Comparison of ENCODE assay signal across 1 cellular context in the genomic region with DNA sequence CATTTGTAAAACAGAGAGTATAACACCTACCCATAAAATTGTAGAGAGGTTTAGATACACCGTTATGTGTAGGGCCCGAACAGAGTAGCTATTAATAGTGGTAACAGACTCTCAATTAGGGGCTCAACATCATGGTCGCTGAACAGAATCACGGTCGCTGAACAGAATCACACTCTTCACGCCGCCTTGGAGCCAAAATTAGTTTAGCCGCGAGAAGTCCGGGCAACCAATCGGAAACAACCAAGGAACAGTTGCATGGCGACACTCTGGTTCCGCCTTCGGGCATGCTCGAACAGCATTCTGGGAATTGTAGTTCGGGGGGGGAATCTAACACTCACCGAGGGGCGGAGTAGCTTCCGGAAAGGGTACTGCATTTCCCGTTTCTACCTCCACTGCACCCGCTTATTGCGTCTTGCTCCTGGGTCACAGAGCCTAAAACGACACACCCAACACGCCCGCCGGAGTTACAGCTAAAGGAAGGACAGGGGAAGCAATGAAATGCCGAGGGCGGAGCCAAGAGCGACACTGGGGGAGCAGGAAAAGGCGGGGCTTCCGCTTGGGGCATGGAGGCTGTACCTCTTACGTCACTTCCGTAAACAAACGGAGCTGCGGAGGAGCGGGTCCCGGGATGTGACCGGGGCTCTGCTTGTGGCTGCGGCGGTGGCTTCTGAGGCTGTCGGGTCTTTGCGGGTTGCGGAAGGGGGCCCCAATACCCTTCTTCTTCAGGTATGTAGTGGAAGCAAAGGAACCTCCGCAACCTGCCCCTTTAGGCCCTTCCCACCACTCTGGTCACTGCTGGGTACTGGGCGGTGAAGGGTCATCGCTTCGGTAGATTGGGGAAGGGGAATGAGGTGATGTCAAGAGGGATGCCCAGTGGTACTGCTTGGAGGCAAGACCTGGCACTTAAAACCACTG.
TF ChIP-seq lines count a peak whose summit lies in the region.

A gene (plus strand): TSS at position 593 of the 915 bp plus-strand sequence. CDS start 2,352 bp downstream, outside the sequence.

TF ChIP-seq in GM12878, 131 proteins besides CTCF, POLR2A, EP300 and RAD21 (continued from another document):
- TF ChIP-seq, protein P1, sequence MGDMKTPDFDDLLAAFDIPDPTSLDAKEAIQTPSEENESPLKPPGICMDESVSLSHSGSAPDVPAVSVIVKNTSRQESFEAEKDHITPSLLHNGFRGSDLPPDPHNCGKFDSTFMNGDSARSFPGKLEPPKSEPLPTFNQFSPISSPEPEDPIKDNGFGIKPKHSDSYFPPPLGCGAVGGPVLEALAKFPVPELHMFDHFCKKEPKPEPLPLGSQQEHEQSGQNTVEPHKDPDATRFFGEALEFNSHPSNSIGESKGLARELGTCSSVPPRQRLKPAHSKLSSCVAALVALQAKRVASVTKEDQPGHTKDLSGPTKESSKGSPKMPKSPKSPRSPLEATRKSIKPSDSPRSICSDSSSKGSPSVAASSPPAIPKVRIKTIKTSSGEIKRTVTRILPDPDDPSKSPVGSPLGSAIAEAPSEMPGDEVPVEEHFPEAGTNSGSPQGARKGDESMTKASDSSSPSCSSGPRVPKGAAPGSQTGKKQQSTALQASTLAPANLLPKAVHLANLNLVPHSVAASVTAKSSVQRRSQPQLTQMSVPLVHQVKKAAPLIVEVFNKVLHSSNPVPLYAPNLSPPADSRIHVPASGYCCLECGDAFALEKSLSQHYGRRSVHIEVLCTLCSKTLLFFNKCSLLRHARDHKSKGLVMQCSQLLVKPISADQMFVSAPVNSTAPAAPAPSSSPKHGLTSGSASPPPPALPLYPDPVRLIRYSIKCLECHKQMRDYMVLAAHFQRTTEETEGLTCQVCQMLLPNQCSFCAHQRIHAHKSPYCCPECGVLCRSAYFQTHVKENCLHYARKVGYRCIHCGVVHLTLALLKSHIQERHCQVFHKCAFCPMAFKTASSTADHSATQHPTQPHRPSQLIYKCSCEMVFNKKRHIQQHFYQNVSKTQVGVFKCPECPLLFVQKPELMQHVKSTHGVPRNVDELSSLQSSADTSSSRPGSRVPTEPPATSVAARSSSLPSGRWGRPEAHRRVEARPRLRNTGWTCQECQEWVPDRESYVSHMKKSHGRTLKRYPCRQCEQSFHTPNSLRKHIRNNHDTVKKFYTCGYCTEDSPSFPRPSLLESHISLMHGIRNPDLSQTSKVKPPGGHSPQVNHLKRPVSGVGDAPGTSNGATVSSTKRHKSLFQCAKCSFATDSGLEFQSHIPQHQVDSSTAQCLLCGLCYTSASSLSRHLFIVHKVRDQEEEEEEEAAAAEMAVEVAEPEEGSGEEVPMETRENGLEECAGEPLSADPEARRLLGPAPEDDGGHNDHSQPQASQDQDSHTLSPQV (IDR thresholded peaks at IDR 0.05) = no peak
- no peak for TF ChIP-seq CEBPB (IDR thresholded peaks at IDR 0.05; ENCODE audit: borderline replicate concordance in 1 of 2, low read depth in 2 of 2, low read length in 2 of 2)
- TF ChIP-seq IKZF2 (IDR thresholded peaks at IDR 0.05) = peak; percentile 11 to 33; a peak in 1 of 4 replicates
- TF ChIP-seq NFIC (IDR thresholded peaks at IDR 0.05; ENCODE audit: low read depth, low read length) = no peak
- TF ChIP-seq ASH2L (IDR thresholded peaks at IDR 0.05; ENCODE audit: borderline replicate concordance, low read depth) = no peak
- TF ChIP-seq, protein P2, sequence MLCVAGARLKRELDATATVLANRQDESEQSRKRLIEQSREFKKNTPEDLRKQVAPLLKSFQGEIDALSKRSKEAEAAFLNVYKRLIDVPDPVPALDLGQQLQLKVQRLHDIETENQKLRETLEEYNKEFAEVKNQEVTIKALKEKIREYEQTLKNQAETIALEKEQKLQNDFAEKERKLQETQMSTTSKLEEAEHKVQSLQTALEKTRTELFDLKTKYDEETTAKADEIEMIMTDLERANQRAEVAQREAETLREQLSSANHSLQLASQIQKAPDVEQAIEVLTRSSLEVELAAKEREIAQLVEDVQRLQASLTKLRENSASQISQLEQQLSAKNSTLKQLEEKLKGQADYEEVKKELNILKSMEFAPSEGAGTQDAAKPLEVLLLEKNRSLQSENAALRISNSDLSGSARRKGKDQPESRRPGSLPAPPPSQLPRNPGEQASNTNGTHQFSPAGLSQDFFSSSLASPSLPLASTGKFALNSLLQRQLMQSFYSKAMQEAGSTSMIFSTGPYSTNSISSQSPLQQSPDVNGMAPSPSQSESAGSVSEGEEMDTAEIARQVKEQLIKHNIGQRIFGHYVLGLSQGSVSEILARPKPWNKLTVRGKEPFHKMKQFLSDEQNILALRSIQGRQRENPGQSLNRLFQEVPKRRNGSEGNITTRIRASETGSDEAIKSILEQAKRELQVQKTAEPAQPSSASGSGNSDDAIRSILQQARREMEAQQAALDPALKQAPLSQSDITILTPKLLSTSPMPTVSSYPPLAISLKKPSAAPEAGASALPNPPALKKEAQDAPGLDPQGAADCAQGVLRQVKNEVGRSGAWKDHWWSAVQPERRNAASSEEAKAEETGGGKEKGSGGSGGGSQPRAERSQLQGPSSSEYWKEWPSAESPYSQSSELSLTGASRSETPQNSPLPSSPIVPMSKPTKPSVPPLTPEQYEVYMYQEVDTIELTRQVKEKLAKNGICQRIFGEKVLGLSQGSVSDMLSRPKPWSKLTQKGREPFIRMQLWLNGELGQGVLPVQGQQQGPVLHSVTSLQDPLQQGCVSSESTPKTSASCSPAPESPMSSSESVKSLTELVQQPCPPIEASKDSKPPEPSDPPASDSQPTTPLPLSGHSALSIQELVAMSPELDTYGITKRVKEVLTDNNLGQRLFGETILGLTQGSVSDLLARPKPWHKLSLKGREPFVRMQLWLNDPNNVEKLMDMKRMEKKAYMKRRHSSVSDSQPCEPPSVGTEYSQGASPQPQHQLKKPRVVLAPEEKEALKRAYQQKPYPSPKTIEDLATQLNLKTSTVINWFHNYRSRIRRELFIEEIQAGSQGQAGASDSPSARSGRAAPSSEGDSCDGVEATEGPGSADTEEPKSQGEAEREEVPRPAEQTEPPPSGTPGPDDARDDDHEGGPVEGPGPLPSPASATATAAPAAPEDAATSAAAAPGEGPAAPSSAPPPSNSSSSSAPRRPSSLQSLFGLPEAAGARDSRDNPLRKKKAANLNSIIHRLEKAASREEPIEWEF (IDR thresholded peaks at IDR 0.05; ENCODE audit: insufficient replicate concordance, low read depth, low read length) = no peak
- TF ChIP-seq TARDBP (IDR thresholded peaks at IDR 0.05; ENCODE audit: borderline replicate concordance) = no peak
- TF ChIP-seq, protein P3, sequence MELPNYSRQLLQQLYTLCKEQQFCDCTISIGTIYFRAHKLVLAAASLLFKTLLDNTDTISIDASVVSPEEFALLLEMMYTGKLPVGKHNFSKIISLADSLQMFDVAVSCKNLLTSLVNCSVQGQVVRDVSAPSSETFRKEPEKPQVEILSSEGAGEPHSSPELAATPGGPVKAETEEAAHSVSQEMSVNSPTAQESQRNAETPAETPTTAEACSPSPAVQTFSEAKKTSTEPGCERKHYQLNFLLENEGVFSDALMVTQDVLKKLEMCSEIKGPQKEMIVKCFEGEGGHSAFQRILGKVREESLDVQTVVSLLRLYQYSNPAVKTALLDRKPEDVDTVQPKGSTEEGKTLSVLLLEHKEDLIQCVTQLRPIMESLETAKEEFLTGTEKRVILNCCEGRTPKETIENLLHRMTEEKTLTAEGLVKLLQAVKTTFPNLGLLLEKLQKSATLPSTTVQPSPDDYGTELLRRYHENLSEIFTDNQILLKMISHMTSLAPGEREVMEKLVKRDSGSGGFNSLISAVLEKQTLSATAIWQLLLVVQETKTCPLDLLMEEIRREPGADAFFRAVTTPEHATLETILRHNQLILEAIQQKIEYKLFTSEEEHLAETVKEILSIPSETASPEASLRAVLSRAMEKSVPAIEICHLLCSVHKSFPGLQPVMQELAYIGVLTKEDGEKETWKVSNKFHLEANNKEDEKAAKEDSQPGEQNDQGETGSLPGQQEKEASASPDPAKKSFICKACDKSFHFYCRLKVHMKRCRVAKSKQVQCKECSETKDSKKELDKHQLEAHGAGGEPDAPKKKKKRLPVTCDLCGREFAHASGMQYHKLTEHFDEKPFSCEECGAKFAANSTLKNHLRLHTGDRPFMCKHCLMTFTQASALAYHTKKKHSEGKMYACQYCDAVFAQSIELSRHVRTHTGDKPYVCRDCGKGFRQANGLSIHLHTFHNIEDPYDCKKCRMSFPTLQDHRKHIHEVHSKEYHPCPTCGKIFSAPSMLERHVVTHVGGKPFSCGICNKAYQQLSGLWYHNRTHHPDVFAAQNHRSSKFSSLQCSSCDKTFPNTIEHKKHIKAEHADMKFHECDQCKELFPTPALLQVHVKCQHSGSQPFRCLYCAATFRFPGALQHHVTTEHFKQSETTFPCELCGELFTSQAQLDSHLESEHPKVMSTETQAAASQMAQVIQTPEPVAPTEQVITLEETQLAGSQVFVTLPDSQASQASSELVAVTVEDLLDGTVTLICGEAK (IDR thresholded peaks at IDR 0.05; ENCODE audit: borderline replicate concordance) = peak; percentile 96
- 0 out of 2 replicates have a peak, but pooled peaks have one; percentile 52 for TF ChIP-seq BACH1 (IDR thresholded peaks at IDR 0.05; ENCODE audit: borderline replicate concordance)
- no peak for TF ChIP-seq BCL11A (IDR thresholded peaks at IDR 0.05; ENCODE audit: low read depth, low read length)
- 0 out of 2 replicates have a peak, but pooled peaks have one; percentile 32 for TF ChIP-seq RFX5 (IDR thresholded peaks at IDR 0.05; ENCODE audit: low read depth, low read length)
- TF ChIP-seq CREB1 (IDR thresholded peaks at IDR 0.05; ENCODE audit: low read depth) = peak; percentile 93
- TF ChIP-seq KLF5 (IDR thresholded peaks at IDR 0.05; ENCODE audit: partially characterized antibody) = peak; percentile 61
